In genomic region chr7:4017081-4017480, GRCh38 we compare ENCODE assay signal across 32 cellular contexts.
"Had no signal": no experiment of that assay in that cellular context is flagged by ENCODE, and none has a peak within 500 bp of the region (broad histone marks: within the 10 kb centered on the region; RNA-seq: fewer than 3 reads in every experiment).

No MANE protein-coding gene starts in this region.

- FAIRE-seq: colon, frontal cortex had no signal

- DNase-seq: activated B cell treated with CpG ODN at 0.5 μM for 24 hours; activated CD4-positive, alpha-beta T cell treated with anti-CD3 and anti-CD28 coated beads for 48 hours; activated CD4-positive, alpha-beta T cell treated with anti-CD3 and anti-CD28 coated beads, Interleukin-2, amount 50 U/mL, for 1 hour; activated CD4-positive, alpha-beta T cell treated with anti-CD3 and anti-CD28 coated beads, Interleukin-2, amount 50 U/mL, for 48 hours; activated CD8-positive, alpha-beta memory T cell treated with anti-CD3 and anti-CD28 coated beads for 24 hours; activated CD8-positive, alpha-beta T cell treated with anti-CD3 and anti-CD28 coated beads for 36 hours; activated effector memory CD4-positive, alpha-beta T cell treated with anti-CD3 and anti-CD28 coated beads, Interleukin-2, amount 50 U/mL, for 16 hours; activated naive CD4-positive, alpha-beta T cell treated with anti-CD3 and anti-CD28 coated beads for 36 hours; activated naive CD8-positive, alpha-beta T cell treated with anti-CD3 and anti-CD28 coated beads for 36 hours; activated naive CD8-positive, alpha-beta T cell treated with anti-CD3 and anti-CD28 coated beads, Interleukin-2, amount 50 U/mL, for 24 hours; activated T-cell treated with anti-CD3 and anti-CD28 coated beads, Interleukin-2, amount 50 U/mL, for 48 hours; amygdala; aorta; body of pancreas; caudate nucleus; cortex of kidney; dermis blood vessel endothelial cell; effector CD8-positive, alpha-beta T cell; foreskin fibroblast; T-helper 1 cell; T-helper 17 cell; T1000; WERI-Rb-1 had no signal

- H3K27ac ChIP-seq: adrenal gland, body of pancreas, WERI-Rb-1 had no signal

- H3K4me3 Mint-ChIP-seq: activated B cell treated with CpG ODN at 0.5 μM for 24 hours; activated CD8-positive, alpha-beta T cell treated with anti-CD3 and anti-CD28 coated beads for 36 hours; activated naive CD4-positive, alpha-beta T cell treated with anti-CD3 and anti-CD28 coated beads for 36 hours; activated naive CD4-positive, alpha-beta T cell treated with anti-CD3 and anti-CD28 coated beads, Interleukin-2, amount 50 U/mL, for 24 hours; activated naive CD8-positive, alpha-beta T cell treated with anti-CD3 and anti-CD28 coated beads for 36 hours; activated naive CD8-positive, alpha-beta T cell treated with anti-CD3 and anti-CD28 coated beads, Interleukin-2, amount 50 U/mL, for 24 hours; activated T-helper 1 cell treated with anti-CD3 and anti-CD28 coated beads, Interleukin-12 subunit alpha, Interleukin-12 subunit beta, Interleukin-2, Interleukin-4 antibody, amounts not matched to agents 30 ng/mL and 10 ng/mL and 1 ng/mL, durations not matched to agents 14 hours and 24 hours and 36 hours; T-helper 17 cell; T-helper 2 cell treated with Interferon-gamma antibody and Interleukin-4, amounts not matched to agents 5 μg/mL and 100 μg/mL, for 36 hours had no signal

- H3K27ac Mint-ChIP-seq: activated B cell treated with CpG ODN at 0.5 μM for 24 hours; activated CD8-positive, alpha-beta T cell treated with anti-CD3 and anti-CD28 coated beads for 36 hours; activated naive CD4-positive, alpha-beta T cell treated with anti-CD3 and anti-CD28 coated beads for 36 hours; activated naive CD4-positive, alpha-beta T cell treated with anti-CD3 and anti-CD28 coated beads, Interleukin-2, amount 50 U/mL, for 24 hours; activated naive CD8-positive, alpha-beta T cell treated with anti-CD3 and anti-CD28 coated beads for 36 hours; activated naive CD8-positive, alpha-beta T cell treated with anti-CD3 and anti-CD28 coated beads, Interleukin-2, amount 50 U/mL, for 24 hours; activated T-helper 1 cell treated with anti-CD3 and anti-CD28 coated beads, Interleukin-12 subunit alpha, Interleukin-12 subunit beta, Interleukin-2, Interleukin-4 antibody, amounts not matched to agents 30 ng/mL and 10 ng/mL and 1 ng/mL, durations not matched to agents 14 hours and 24 hours and 36 hours; activated T-helper 2 cell treated with anti-CD3 and anti-CD28 coated beads, Interferon-gamma antibody, Interleukin-2, Interleukin-4, amounts not matched to agents 10 μg/mL and 5 μg/mL and 100 μg/mL, durations not matched to agents 14 hours and 24 hours and 36 hours; T-helper 17 cell; T-helper 2 cell treated with Interferon-gamma antibody and Interleukin-4, amounts not matched to agents 5 μg/mL and 100 μg/mL, for 36 hours had no signal

- H3K36me3 Mint-ChIP-seq: activated naive CD8-positive, alpha-beta T cell treated with anti-CD3 and anti-CD28 coated beads for 36 hours had no signal

- H3K4me1 ChIP-seq: adrenal gland, body of pancreas had no signal

- H3K4me3 ChIP-seq: adrenal gland, body of pancreas had no signal

- H3K9me3 ChIP-seq: adrenal gland, body of pancreas had no signal

- ATAC-seq: activated CD4-positive, CD25-positive, alpha-beta regulatory T cell treated with anti-CD3 and anti-CD28 coated beads, Interleukin-2, amount 50 U/mL, for 24 hours; activated CD8-positive, alpha-beta T cell treated with anti-CD3 and anti-CD28 coated beads for 36 hours; activated naive CD8-positive, alpha-beta T cell treated with anti-CD3 and anti-CD28 coated beads, Interleukin-2, amount 50 U/mL, for 24 hours; body of pancreas; esophagus mucosa; T-helper 17 cell had no signal

- H3K27me3 ChIP-seq: body of pancreas had no signal

- H3K4me1 Mint-ChIP-seq: activated B cell treated with CpG ODN at 0.5 μM for 24 hours; activated naive CD4-positive, alpha-beta T cell treated with anti-CD3 and anti-CD28 coated beads, Interleukin-2, amount 50 U/mL, for 24 hours; activated naive CD8-positive, alpha-beta T cell treated with anti-CD3 and anti-CD28 coated beads for 36 hours; activated naive CD8-positive, alpha-beta T cell treated with anti-CD3 and anti-CD28 coated beads, Interleukin-2, amount 50 U/mL, for 24 hours; T-helper 17 cell had no signal

- H3K27me3 Mint-ChIP-seq: activated naive CD4-positive, alpha-beta T cell treated with anti-CD3 and anti-CD28 coated beads, Interleukin-2, amount 50 U/mL, for 24 hours had no signal

- H3K36me3 ChIP-seq: adrenal gland, WERI-Rb-1 had no signal
